Comparison of ENCODE assay signal across 12 cellular contexts in the genomic region with DNA sequence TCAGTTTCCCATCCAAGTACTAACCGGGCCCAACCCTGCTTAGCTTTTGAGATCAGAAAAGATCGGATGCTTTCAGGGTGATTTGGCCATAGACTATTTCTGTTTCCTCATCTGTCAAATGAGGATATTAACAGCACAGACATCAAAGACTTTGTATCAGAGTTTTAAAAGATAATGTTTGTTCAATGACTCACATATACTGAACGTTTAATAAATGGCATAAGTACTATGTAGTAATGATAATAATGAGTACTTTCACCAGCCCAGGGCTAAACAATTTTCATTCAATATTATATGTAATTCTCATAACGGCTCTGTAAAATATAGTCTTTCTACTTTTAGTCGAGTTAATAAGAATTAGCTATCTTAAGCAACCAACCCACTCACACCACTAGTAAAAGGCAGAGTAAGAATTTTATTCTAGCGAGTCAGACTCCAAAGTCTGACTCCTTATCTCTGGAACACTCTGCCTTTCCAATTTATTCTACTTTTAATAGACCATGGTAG.
DNase-seq lines count a peak whose midpoint lies in the region; ATAC-seq and TF ChIP-seq lines count a peak whose summit lies in the region.
"Had no signal": no experiment of that assay in that cellular context is flagged by ENCODE, and none has a peak within 500 bp of the region (broad histone marks: within the 10 kb centered on the region; RNA-seq: fewer than 3 reads in every experiment).

No MANE protein-coding gene starts in this region.

- peak overlapping the region; percentile 71 for H2BK20ac ChIP-seq in IMR-90 (ENCODE audit: low read depth, low read length)

- TF ChIP-seq RAD21 in IMR-90 (IDR thresholded peaks at IDR 0.05; ENCODE audit: low read length): no peak

- H3K14ac ChIP-seq in IMR-90 (replicated peaks; ENCODE audit: low read depth, low read length): peak overlapping the region; percentile 84

- intact Hi-C loops in IMR-90 (cut with micrococcal nuclease): no loop called here

- H2AK5ac ChIP-seq in IMR-90 (ENCODE audit: low read depth, low read length): peak overlapping the region; percentile 74; the same call in 1 of the 2 replicates

- H3K18ac ChIP-seq in IMR-90 (ENCODE audit: low read depth, low read length): peak overlapping the region; percentile 61; the same call in 1 of the 2 replicates

- no peak overlapping the region for H2AFZ ChIP-seq in IMR-90 (replicated peaks; ENCODE audit: low read length, poor library complexity)

- no peaks in the 10 kb centered on the region for H3K27me3 ChIP-seq in IMR-90 (ENCODE audit: control insufficient read depth, insufficient read depth, low read length)
- H3K27me3 ChIP-seq: adrenal gland, testis had no signal

- H3K9me1 ChIP-seq in IMR-90 (ENCODE audit: insufficient read depth, low read length): peaks cover 3% of the 10 kb centered on the region

- no peak overlapping the region for H2AK9ac ChIP-seq in IMR-90 (replicated peaks; ENCODE audit: low read depth, low read length, poor library complexity)

- H2BK5ac ChIP-seq in IMR-90 (ENCODE audit: low read depth, low read length, poor library complexity, severe bottlenecking): peak overlapping the region; percentile 78

- in situ Hi-C loops in IMR-90 (cut with MboI; ENCODE audit: low sequenced_read_pairs): loop anchor here (10.0 kb wide), 2 partner anchors 271 to 531 kb away; no protein-coding TSS in a partner anchor

- DNase-seq in Daoy (ENCODE audit: low read depth): peak; percentile 35
- peak; percentile 78 for DNase-seq in IMR-90
- peak; percentile 28 to 36 for DNase-seq in cardiac fibroblast (ENCODE audit: low read depth in 2 of 2)
- DNase-seq in SIG-M5 treated with dmso at 0.1 percent for 504 hours (lab: John Stamatoyannopoulos, UW; ENCODE audit: unreplicated experiment): no peak
- no peak for DNase-seq in NCI-H82 treated with DMSO at 0.1 percent for 48 hours (lab: John Stamatoyannopoulos, UW; ENCODE audit: unreplicated experiment)
- DNase-seq: adrenal gland, NCI-H2081, testis had no signal

- H4K5ac ChIP-seq in IMR-90 (ENCODE audit: low read depth, low read length): no peak overlapping the region

- no peak overlapping the region for H3K4me3 ChIP-seq in IMR-90 (ENCODE audit: insufficient read depth, low read depth, low read length)
- no peak overlapping the region for H3K4me3 ChIP-seq in cardiac fibroblast (replicated peaks in 1 of 2; ENCODE audit: low read depth in 2 of 2, low read length in 2 of 2)
- H3K4me3 ChIP-seq in mesodermal cell (ENCODE audit: extremely low read depth, insufficient read depth, low read length, poor library complexity, severe bottlenecking): no peak overlapping the region
- H3K4me3 ChIP-seq: adrenal gland, HAP-1, testis had no signal

- no peaks in the 10 kb centered on the region for H4K20me1 ChIP-seq in IMR-90 (ENCODE audit: insufficient read depth, low read length)

- H3K56ac ChIP-seq in IMR-90 (ENCODE audit: extremely low read depth, insufficient read depth, low read length): peak overlapping the region; percentile 40

- no peak overlapping the region for H3K9ac ChIP-seq in IMR-90 (ENCODE audit: low read depth, low read length)

- peak overlapping the region; percentile 91 for H2BK120ac ChIP-seq in IMR-90 (ENCODE audit: low read depth, low read length)

- H3K4me2 ChIP-seq in IMR-90 (ENCODE audit: low read depth, low read length): peak overlapping the region; percentile 41; the same call in 1 of the 2 replicates

- H3K27ac ChIP-seq in IMR-90 (ENCODE audit: insufficient read depth, low read length): peak overlapping the region; percentile 45; the same call in 1 of the 2 replicates
- peak overlapping the region; percentile 81 for H3K27ac ChIP-seq in mesodermal cell (ENCODE audit: low read depth, low read length, severe bottlenecking)
- H3K27ac ChIP-seq: testis had no signal

- CTCF ChIA-PET in IMR-90 (lab: Yijun Ruan, JAX): no interaction called here

- H3K4me1 ChIP-seq in IMR-90 (ENCODE audit: control insufficient read depth, insufficient read depth, low read length): peaks cover 17% of the 10 kb centered on the region
- H3K4me1 ChIP-seq in mesodermal cell (ENCODE audit: control insufficient read depth, insufficient read depth, low read length, poor library complexity, severe bottlenecking): peaks cover 52% of the 10 kb centered on the region

- POLR2A ChIA-PET in IMR-90 (lab: Charles Lee; ENCODE audit: unreplicated experiment): interaction anchor here (0.5 kb wide), 1 partner anchor 347 kb away, joined by 9 read pairs; no protein-coding TSS in a partner anchor

- H2BK15ac ChIP-seq in IMR-90 (ENCODE audit: low read depth, low read length): peak overlapping the region; percentile 88

- TF ChIP-seq POLR2A in IMR-90 (IDR thresholded peaks at IDR 0.05; ENCODE audit: low read depth, low read length): no peak

- ATAC-seq in IMR-90 (ENCODE audit: low read depth): peak; percentile 19
- no peak for ATAC-seq in HG03469 (IDR thresholded peaks at IDR 0.05; ENCODE audit: unreplicated experiment)
- ATAC-seq: right cardiac atrium had no signal

- H4K8ac ChIP-seq in IMR-90 (ENCODE audit: low read depth in 2 of 2, low read length in 2 of 2): peak overlapping the region; percentile 62 to 69; a peak in 3 of 4 replicates

- H3K4ac ChIP-seq in IMR-90 (ENCODE audit: low read depth, low read length): peak overlapping the region; percentile 43; the same call in 1 of the 2 replicates

- H3K79me1 ChIP-seq in IMR-90 (ENCODE audit: low read depth in 1 of 2, low read length in 2 of 2): no peaks in the 10 kb centered on the region

- H3K9me3 ChIP-seq in IMR-90 (ENCODE audit: control insufficient read depth, insufficient read depth, low read length) (no peaks in the 10 kb centered on the region), mesodermal cell (ENCODE audit: control insufficient read depth, low read length) (no peaks in the 10 kb centered on the region)
- H3K9me3 ChIP-seq: adrenal gland, HAP-1, testis had no signal

- no peaks in the 10 kb centered on the region for H3K36me3 ChIP-seq in IMR-90 (ENCODE audit: control insufficient read depth, insufficient read depth, low read length)
- H3K36me3 ChIP-seq in mesodermal cell (ENCODE audit: control insufficient read depth, insufficient read depth, low read length): no peaks in the 10 kb centered on the region
- H3K36me3 ChIP-seq: HAP-1 had no signal

- H4K91ac ChIP-seq in IMR-90 (ENCODE audit: insufficient read depth, low read depth, low read length): peak overlapping the region; percentile 63

- WGBS in IMR-90 (ENCODE audit: extremely low coverage in 2 of 2, insufficient read length in 1 of 2), 2 experiments: no CpG with 5 or more reads among the region's 6 CpGs
- 80% methylated on average over 1 of the region's 6 CpGs; no CpG with 5 or more reads in 1 of the 2 experiments for WGBS in mesodermal cell (ENCODE audit: insufficient coverage in 2 of 2), 2 experiments

- H3K23ac ChIP-seq in IMR-90 (ENCODE audit: low read depth, low read length): peak overlapping the region; percentile 6; the same call in 1 of the 2 replicates

- no peak for TF ChIP-seq CTCF in IMR-90 (conservative IDR thresholded peaks at IDR 0.05; ENCODE audit: low read depth, low read length)
- TF ChIP-seq CTCF in cardiac fibroblast (IDR thresholded peaks at IDR 0.05; ENCODE audit: low read depth, low read length): no peak

- no TSS peak for BruUV-seq in IMR-90 (replicated peaks; lab: Mats Ljungman, UMichigan)

- dilution Hi-C loops in IMR-90 (cut with HindIII; ENCODE audit: low sequenced_read_pairs, unreplicated experiment): no loop called here

TF ChIP-seq in IMR-90, 13 proteins besides CTCF, POLR2A, EP300 and RAD21:
- TF ChIP-seq FOS (IDR thresholded peaks at IDR 0.05; ENCODE audit: low read depth, low read length) (no peak), CEBPB (IDR thresholded peaks at IDR 0.05; ENCODE audit: low read depth, low read length) (peak; percentile 59; the same call in 1 of the 2 replicates), NFE2L2 (IDR thresholded peaks at IDR 0.05; ENCODE audit: low read depth, low read length) (no peak)

Comparison
In these comparisons a context has a peak if more than half of its experiments do, and no peak if none do; other contexts are left out.
1. DNase-seq: peak in Daoy (single experiment), IMR-90 (single experiment) and cardiac fibroblast (2 of 2); none in SIG-M5 treated with dmso at 0.1 percent for 504 hours (single experiment) and NCI-H82 treated with DMSO at 0.1 percent for 48 hours (single experiment).